Comparison of ENCODE assay signal across 33 cellular contexts in genomic region chr19:43538922-43539321, GRCh38. TPM values are rescaled to one million over a fixed set of nuclear protein-coding genes. Genes with fewer than 3 reads are reported as not detected.
"Had no signal": no experiment of that assay in that cellular context is flagged by ENCODE, and none has a peak within 500 bp of the region (broad histone marks: within the 10 kb centered on the region; RNA-seq: fewer than 3 reads in every experiment).

No MANE protein-coding gene starts in this region.

- H3K27ac Mint-ChIP-seq: activated B cell treated with CpG ODN at 0.5 μM for 24 hours; activated CD8-positive, alpha-beta T cell treated with anti-CD3 and anti-CD28 coated beads for 36 hours; activated naive CD4-positive, alpha-beta T cell treated with anti-CD3 and anti-CD28 coated beads, Interleukin-2, amount 10 ng/mL, durations not matched to agents 7 days and 5 days; activated naive CD4-positive, alpha-beta T cell treated with anti-CD3 and anti-CD28 coated beads, Interleukin-2, amount 50 U/mL, for 72 hours; activated naive CD8-positive, alpha-beta T cell treated with anti-CD3 and anti-CD28 coated beads, Interleukin-2, amount 50 U/mL, for 24 hours; activated T-helper 17 cell treated with anti-CD3 and anti-CD28 coated beads, Interleukin-2, amount 50 U/mL, for 72 hours; T-helper 17 cell; T-helper 2 cell treated with Interferon-gamma antibody and Interleukin-4, amounts not matched to agents 5 μg/mL and 100 μg/mL, for 36 hours had no signal

- ATAC-seq: activated CD4-positive, CD25-positive, alpha-beta regulatory T cell treated with anti-CD3 and anti-CD28 coated beads, Interleukin-2, amount 50 U/mL, for 24 hours; activated CD8-positive, alpha-beta T cell treated with anti-CD3 and anti-CD28 coated beads for 36 hours; activated naive CD4-positive, alpha-beta T cell treated with anti-CD3 and anti-CD28 coated beads, Interleukin-2, amount 50 U/mL, for 72 hours; activated naive CD8-positive, alpha-beta T cell treated with anti-CD3 and anti-CD28 coated beads, Interleukin-2, amount 50 U/mL, for 24 hours; activated T-cell treated with anti-CD3 and anti-CD28 coated beads, Interleukin-2, amount 50 U/mL, for 4 hours; activated T-helper 17 cell treated with anti-CD3 and anti-CD28 coated beads, Interleukin-2, amount 50 U/mL, for 72 hours; body of pancreas; esophagus mucosa; T-helper 17 cell had no signal

- H3K4me3 Mint-ChIP-seq: activated B cell treated with CpG ODN at 0.5 μM for 24 hours; activated CD8-positive, alpha-beta T cell treated with anti-CD3 and anti-CD28 coated beads for 36 hours; activated naive CD4-positive, alpha-beta T cell treated with anti-CD3 and anti-CD28 coated beads, Interleukin-2, amount 10 ng/mL, durations not matched to agents 7 days and 5 days; activated naive CD8-positive, alpha-beta T cell treated with anti-CD3 and anti-CD28 coated beads, Interleukin-2, amount 50 U/mL, for 24 hours; activated T-cell treated with anti-CD3 and anti-CD28 coated beads, Interleukin-2, amount 50 U/mL, for 4 hours; activated T-helper 17 cell treated with anti-CD3 and anti-CD28 coated beads, Interleukin-2, amount 50 U/mL, for 72 hours; T-helper 17 cell; T-helper 2 cell treated with Interferon-gamma antibody and Interleukin-4, amounts not matched to agents 5 μg/mL and 100 μg/mL, for 36 hours had no signal

- FAIRE-seq: colon, endometrium, frontal cortex had no signal

- H3K27me3 Mint-ChIP-seq: activated B cell treated with CpG ODN at 0.5 μM for 24 hours; activated CD8-positive, alpha-beta T cell treated with anti-CD3 and anti-CD28 coated beads for 36 hours; activated naive CD4-positive, alpha-beta T cell treated with anti-CD3 and anti-CD28 coated beads, Interleukin-2, amount 10 ng/mL, durations not matched to agents 7 days and 5 days; activated naive CD8-positive, alpha-beta T cell treated with anti-CD3 and anti-CD28 coated beads, Interleukin-2, amount 50 U/mL, for 24 hours; activated T-helper 17 cell treated with anti-CD3 and anti-CD28 coated beads, Interleukin-2, amount 50 U/mL, for 72 hours; T-helper 17 cell had no signal

- H3K9me3 ChIP-seq: adrenal gland had no signal

- H3K27ac ChIP-seq: adrenal gland, body of pancreas, WERI-Rb-1 had no signal

- H3K27me3 ChIP-seq: adrenal gland, body of pancreas had no signal

- H3K4me3 ChIP-seq: adrenal gland, body of pancreas had no signal

- DNase-seq: activated B cell treated with CpG ODN at 0.5 μM for 24 hours; activated CD4-positive, alpha-beta T cell treated with anti-CD3 and anti-CD28 coated beads for 48 hours; activated CD4-positive, alpha-beta T cell treated with anti-CD3 and anti-CD28 coated beads, Interleukin-2, amount 50 U/mL, for 1 hour; activated CD4-positive, alpha-beta T cell treated with anti-CD3 and anti-CD28 coated beads, Interleukin-2, amount 50 U/mL, for 48 hours; activated CD8-positive, alpha-beta memory T cell treated with anti-CD3 and anti-CD28 coated beads for 24 hours; activated CD8-positive, alpha-beta T cell treated with anti-CD3 and anti-CD28 coated beads for 36 hours; activated effector memory CD4-positive, alpha-beta T cell treated with Interleukin-2 at 50 U/mL for 16 hours; activated gamma-delta T cell treated with Interleukin-2 at 50 U/mL for 16 hours; activated naive CD4-positive, alpha-beta T cell treated with anti-CD3 and anti-CD28 coated beads, Interleukin-2, amount 10 ng/mL, durations not matched to agents 7 days and 5 days; activated naive CD8-positive, alpha-beta T cell treated with anti-CD3 and anti-CD28 coated beads, Interleukin-2, amount 50 U/mL, for 24 hours; activated T-cell treated with anti-CD3 and anti-CD28 coated beads, Interleukin-2, amount 50 U/mL, for 4 hours; adrenal gland; amygdala; body of pancreas; caudate nucleus; cortex of kidney; dermis blood vessel endothelial cell; effector CD4-positive, alpha-beta T cell; foreskin fibroblast; head of caudate nucleus; T-helper 1 cell; T-helper 17 cell; T1000; WERI-Rb-1 had no signal

RNA-seq across cellular contexts. Expression of gene ZNF575, which starts 5.9 kb away (rescaled TPM):
- total RNA-seq: dermis blood vessel endothelial cell, epithelial cell of proximal tubule had no signal
